In the genomic region with DNA sequence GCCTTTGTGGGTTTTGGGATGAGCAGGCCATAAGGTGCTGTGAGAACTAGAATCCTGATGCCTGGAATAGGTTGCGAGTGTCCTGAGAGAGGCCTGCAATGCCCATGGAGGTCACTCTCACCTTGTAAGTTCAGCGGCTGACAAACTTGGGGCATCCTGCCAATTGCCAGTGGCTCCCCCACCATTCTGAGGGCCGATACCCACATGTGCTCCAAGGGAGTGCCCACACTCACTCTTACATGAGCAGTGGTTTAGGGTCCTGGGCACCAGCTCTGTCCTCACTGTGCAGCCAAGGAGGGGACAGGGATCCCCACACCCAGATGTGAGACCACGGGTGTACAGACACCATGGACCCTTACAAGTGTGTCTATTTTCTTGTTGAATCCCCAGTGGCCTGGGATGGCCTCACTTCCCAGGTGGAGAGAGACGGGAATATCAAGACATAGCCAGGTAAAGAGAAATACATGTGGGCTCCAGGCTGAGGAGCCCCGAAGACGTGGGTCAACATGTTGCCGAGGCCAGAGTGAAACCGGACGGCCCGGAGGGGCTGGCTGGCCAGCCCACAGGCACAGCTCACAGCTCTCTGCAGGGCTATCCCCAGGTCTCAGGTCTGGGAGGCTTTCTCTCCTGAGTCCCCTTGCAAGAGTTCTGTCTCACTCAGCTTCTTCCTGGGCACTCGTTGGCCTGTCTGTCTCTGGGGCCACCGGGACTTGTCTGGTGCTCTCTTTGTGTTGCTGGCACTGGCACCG, we compare ENCODE assay signal across 33 cellular contexts. TPM values are rescaled to one million over a fixed set of nuclear protein-coding genes. Genes with fewer than 3 reads are reported as not detected.
"Had no signal": no experiment of that assay in that cellular context is flagged by ENCODE, and none has a peak within 500 bp of the region (broad histone marks: within the 10 kb centered on the region; RNA-seq: fewer than 3 reads in every experiment).

No MANE protein-coding gene starts in this region.

- H3K36me3 Mint-ChIP-seq: naive thymus-derived CD8-positive, alpha-beta T cell; type B pancreatic cell had no signal

- H3K9me3 ChIP-seq: gastrocnemius medialis, heart left ventricle, lower lobe of right lung, neutrophil, pancreas, stomach, tibial artery had no signal

- H3K4me1 ChIP-seq: gastrocnemius medialis, lower lobe of right lung, pancreas had no signal

- H3K27ac Mint-ChIP-seq: nephron progenitor cell, progenitor cell of endocrine pancreas, type B pancreatic cell had no signal

- H2AFZ ChIP-seq: hepatocyte had no signal

- ATAC-seq: left colon; lower lobe of right lung; naive thymus-derived CD8-positive, alpha-beta T cell had no signal

- H3K9me3 Mint-ChIP-seq: naive thymus-derived CD8-positive, alpha-beta T cell; nephron progenitor cell had no signal

- H3K36me3 ChIP-seq: gastrocnemius medialis, heart left ventricle, lower lobe of right lung, neutrophil, pancreas, stomach, tibial artery had no signal

- H3K27me3 ChIP-seq: gastrocnemius medialis, hepatocyte, pancreas, stomach had no signal

- H3K4me3 ChIP-seq: dorsolateral prefrontal cortex, gastrocnemius medialis, heart left ventricle, hepatocyte, lower lobe of right lung, pancreas, smooth muscle cell, stomach, tibial artery had no signal

- H3K4me3 Mint-ChIP-seq: naive thymus-derived CD8-positive, alpha-beta T cell; nephron progenitor cell; type B pancreatic cell had no signal

- DNase-seq: cerebellar nuclear complex; dorsolateral prefrontal cortex; effector CD4-positive, alpha-beta T cell; foreskin fibroblast; gastrocnemius medialis; heart left ventricle; kidney glomerular epithelial cell; left colon; left ventricle myocardium superior; lower lobe of right lung; naive thymus-derived CD8-positive, alpha-beta T cell; nephron progenitor cell; stimulated activated CD4-positive, alpha-beta T cell treated with anti-CD3 and anti-CD28 coated beads, Interleukin-12 subunit alpha, Interleukin-12 subunit beta, amount 100 ng/mL, for 4 hours; stimulated activated CD4-positive, alpha-beta T cell treated with anti-CD3 and anti-CD28 coated beads, Interleukin-1b, Interleukin-23, amount 100 ng/mL, for 48 hours; stimulated activated CD4-positive, alpha-beta T cell treated with anti-CD3 and anti-CD28 coated beads, Interleukin-4, amount 100 ng/mL, for 1 hour; stimulated activated CD8-positive, alpha-beta memory T cell treated with anti-CD3 and anti-CD28 coated beads, Interleukin-4, amount 100 ng/mL, for 48 hours; stimulated activated naive CD4-positive, alpha-beta T cell treated with Interleukin-2 at 50 U/mL for 16 hours; stomach; tibial artery had no signal

- H3K4me2 ChIP-seq: hepatocyte, smooth muscle cell had no signal

- H3K27ac ChIP-seq: gastrocnemius medialis, heart left ventricle, hepatocyte, lower lobe of right lung, neutrophil, pancreas, stomach, tibial artery had no signal

- H3K79me2 ChIP-seq: hepatocyte had no signal

RNA-seq across cellular contexts. Expression of a gene that starts 2.0 kb away (rescaled TPM):
- total RNA-seq: gastrocnemius medialis; heart left ventricle; hepatocyte; left colon; left ventricle myocardium superior; lower lobe of right lung; mesenteric fat pad; myocyte; naive thymus-derived CD8-positive, alpha-beta T cell; pancreas; progenitor cell of endocrine pancreas; sciatic nerve; smooth muscle cell; stomach; subcutaneous adipose tissue; temporal lobe; urinary bladder had no signal
- polyA plus RNA-seq: heart left ventricle; hepatocyte; naive thymus-derived CD8-positive, alpha-beta T cell; pancreas; smooth muscle cell; stomach; urinary bladder had no signal

RNA-seq across cellular contexts. Expression of a gene that starts 39.4 kb away (rescaled TPM):
- total RNA-seq: dorsolateral prefrontal cortex; gastrocnemius medialis; heart left ventricle; hepatocyte; left colon; left ventricle myocardium superior; lower lobe of right lung; mesenteric fat pad; myocyte; naive thymus-derived CD8-positive, alpha-beta T cell; omental fat pad; pancreas; progenitor cell of endocrine pancreas; sciatic nerve; smooth muscle cell; stomach; subcutaneous adipose tissue; temporal lobe; urinary bladder had no signal
- polyA plus RNA-seq: esophagus; heart left ventricle; hepatocyte; naive thymus-derived CD8-positive, alpha-beta T cell; pancreas; smooth muscle cell; stomach; urinary bladder had no signal
